ENCODE assay signal across 10 cellular contexts in genomic region chr16:17404903-17405691, GRCh38.
A peak's percentile ranks its signal among the peaks of the same experiment; 100 is the strongest.
DNase-seq lines count a peak whose midpoint lies in the region; ATAC-seq, FAIRE-seq and TF ChIP-seq lines count a peak whose summit lies in the region.
"Had no signal": no experiment of that assay in that cellular context is flagged by ENCODE, and none has a peak within 500 bp of the region (broad histone marks: within the 10 kb centered on the region; RNA-seq: fewer than 3 reads in every experiment).

No MANE protein-coding gene starts in this region.

- no peak overlapping the region for H2AFZ ChIP-seq in GM12878 (ENCODE audit: control insufficient read depth, low read depth, low read length)

- no peak overlapping the region for H3K9ac ChIP-seq in GM12878 (ENCODE audit: control insufficient read depth, insufficient read depth, low read length)

- BruUV-seq in GM12878 (replicated peaks; lab: Mats Ljungman, UMichigan): no TSS peak

- H4K20me1 ChIP-seq in GM12878 (ENCODE audit: control insufficient read depth, insufficient read depth): no peaks in the 10 kb centered on the region

- intact Hi-C loops in GM12878 (cut with micrococcal nuclease; ENCODE audit: unreplicated experiment) (loop anchor here (5.0 to 10.0 kb wide), 3 partner anchors 38 to 130 kb away; no protein-coding TSS in a partner anchor), right cardiac atrium (cut with DNase I) (loop anchor here in 1 of 4 donors (5.0 kb wide), 1 partner anchor 57 kb away; no protein-coding TSS in a partner anchor)

- TF ChIP-seq CTCF in GM12878 (IDR thresholded peaks at IDR 0.05 in 2 of 3, conservative IDR thresholded peaks at IDR 0.05 in 1 of 3; ENCODE audit: control insufficient read depth in 2 of 3, extremely low read depth in 1 of 3, insufficient read depth in 1 of 3, low read depth in 3 of 3, low read length in 3 of 3): no peak

- H3K4me1 Mint-ChIP-seq in activated naive CD4-positive, alpha-beta T cell treated with anti-CD3 and anti-CD28 coated beads, Interleukin-2, amount 10 ng/mL, durations not matched to agents 7 days and 5 days: peaks cover 13% of the 10 kb centered on the region

- H3K27me3 Mint-ChIP-seq in activated naive CD4-positive, alpha-beta T cell treated with anti-CD3 and anti-CD28 coated beads, Interleukin-2, amount 10 ng/mL, durations not matched to agents 7 days and 5 days: no peaks in the 10 kb centered on the region

- H3K4me3 ChIP-seq in GM12878 (no peak overlapping the region), right cardiac atrium (ENCODE audit: low read length) (no peak overlapping the region), skin epidermis (no peak overlapping the region)

- H3K36me3 Mint-ChIP-seq in activated naive CD4-positive, alpha-beta T cell treated with anti-CD3 and anti-CD28 coated beads, Interleukin-2, amount 10 ng/mL, durations not matched to agents 7 days and 5 days: peaks cover 27% of the 10 kb centered on the region

- in situ Hi-C loops in GM12878 (cut with MboI): no loop called here

- H3K27me3 ChIP-seq in GM12878 (replicated peaks in 1 of 2; ENCODE audit: control insufficient read depth in 2 of 2, insufficient read depth in 2 of 2, low read length in 1 of 2) (no peaks in the 10 kb centered on the region), right cardiac atrium (ENCODE audit: control insufficient read depth, insufficient read depth) (no peaks in the 10 kb centered on the region)

- SMC1A ChIA-PET in GM12878 (lab: Charles Lee; ENCODE audit: uncharacterized antibody, unreplicated experiment): interaction anchor here (0.8 to 6.3 kb wide), 4 partner anchors 11 to 103 kb away, joined by 3 to 30 read pairs (median 5); no protein-coding TSS in a partner anchor

- WGBS in GM12878 (ENCODE audit: insufficient coverage, insufficient replicate concordance, low lambda C conversion rate, missing lambda C conversion rate): 82% methylated on average over 24 of the region's 24 CpGs
- WGBS in right cardiac atrium: 50% methylated on average over 24 of the region's 24 CpGs

- no peak for ATAC-seq in GM12878
- ATAC-seq in right cardiac atrium: peak; percentile 93
- no peak for ATAC-seq in HG02938 (IDR thresholded peaks at IDR 0.05; ENCODE audit: unreplicated experiment)
- ATAC-seq in stimulated activated naive CD8-positive, alpha-beta T cell treated with anti-CD3 and anti-CD28 coated beads, Interleukin-15, Interleukin-2, amounts not matched to agents 100 U/mL and 50 U/mL, for 24 hours: no peak

- RAD21 ChIA-PET in GM12878 (lab: Charles Lee; ENCODE audit: unreplicated experiment): interaction anchor here (1.2 to 5.1 kb wide), 3 partner anchors 11 to 103 kb away, joined by 5 to 26 read pairs (median 11); no protein-coding TSS in a partner anchor

- no peak overlapping the region for H3K4me3 Mint-ChIP-seq in activated naive CD4-positive, alpha-beta T cell treated with anti-CD3 and anti-CD28 coated beads, Interleukin-2, amount 10 ng/mL, durations not matched to agents 7 days and 5 days

- TF ChIP-seq EP300 in GM12878 (IDR thresholded peaks at IDR 0.05; ENCODE audit: borderline replicate concordance in 1 of 2, control insufficient read depth in 1 of 2, low read depth in 2 of 2, low read length in 2 of 2): no peak

- FAIRE-seq in GM12878 (lab: Jason Lieb, UNC): no peak

- TF ChIP-seq RAD21 in GM12878 (IDR thresholded peaks at IDR 0.05; ENCODE audit: insufficient read depth, low read depth, low read length): no peak

- H3K27ac ChIP-seq in GM12878 (ENCODE audit: control insufficient read depth, insufficient read depth) (no peak overlapping the region), right cardiac atrium (ENCODE audit: low read length) (peak overlapping the region; percentile 84), skin epidermis (peak overlapping the region in 20 of 21 experiments; percentile 9 to 83 (median 63))

- CTCF ChIA-PET in GM12878 (lab: Yijun Ruan, JAX): interaction anchor here (1.6 to 1.7 kb wide), 2 partner anchors 45 to 62 kb away, joined by 3 to 9 read pairs; no protein-coding TSS in a partner anchor
- CTCF ChIA-PET in activated naive CD4-positive, alpha-beta T cell treated with anti-CD3 and anti-CD28 coated beads, Interleukin-2, amount 10 ng/mL, durations not matched to agents 7 days and 5 days (lab: Charles Lee): no interaction called here

- peak; percentile 87 for DNase-seq in H4 (ENCODE audit: low spot score)
- DNase-seq in GM12878 (ENCODE audit: low read depth, low spot score): no peak
- DNase-seq in right cardiac atrium: peak; percentile 91 to 94 (median 93)
- DNase-seq in activated naive CD4-positive, alpha-beta T cell treated with anti-CD3 and anti-CD28 coated beads, Interleukin-2, amount 10 ng/mL, durations not matched to agents 7 days and 5 days: no peak
- no peak for DNase-seq in NCI-H446 treated with DMSO at 0.1 percent for 48 hours (lab: John Stamatoyannopoulos, UW)
- no peak for DNase-seq in stimulated activated naive CD8-positive, alpha-beta T cell treated with anti-CD3 and anti-CD28 coated beads, Interleukin-15, Interleukin-2, amounts not matched to agents 100 U/mL and 50 U/mL, for 24 hours
- DNase-seq: kidney glomerular epithelial cell, NCI-H774 had no signal

- H3K9me3 Mint-ChIP-seq in activated naive CD4-positive, alpha-beta T cell treated with anti-CD3 and anti-CD28 coated beads, Interleukin-2, amount 10 ng/mL, durations not matched to agents 7 days and 5 days: peaks cover 2% of the 10 kb centered on the region

- POLR2A ChIA-PET in GM12878 (lab: Charles Lee): interaction anchor here (1.1 kb wide), 1 partner anchor 10 kb away, joined by 3 read pairs; no protein-coding TSS in a partner anchor

- no peaks in the 10 kb centered on the region for H3K36me3 ChIP-seq in GM12878 (ENCODE audit: control insufficient read depth in 2 of 2, insufficient read depth in 2 of 2, low read length in 1 of 2)

- no peak for TF ChIP-seq POLR2A in GM12878 (IDR thresholded peaks at IDR 0.05; ENCODE audit: low read depth, low read length)

- no peak overlapping the region for H3K4me2 ChIP-seq in GM12878 (ENCODE audit: control insufficient read depth, insufficient read depth)

- H3K27ac Mint-ChIP-seq in activated naive CD4-positive, alpha-beta T cell treated with anti-CD3 and anti-CD28 coated beads, Interleukin-2, amount 10 ng/mL, durations not matched to agents 7 days and 5 days: no peak overlapping the region

- no peaks in the 10 kb centered on the region for H3K79me2 ChIP-seq in GM12878 (ENCODE audit: control insufficient read depth, insufficient read depth, low read length)

- H3K9me3 ChIP-seq in GM12878 (replicated peaks; ENCODE audit: control insufficient read depth, insufficient read depth, low read length) (peaks cover 2% of the 10 kb centered on the region; the same call in 2 of the 3 replicates), right cardiac atrium (ENCODE audit: control insufficient read depth, low read length) (no peaks in the 10 kb centered on the region)

- H3K4me1 ChIP-seq in GM12878 (ENCODE audit: control insufficient read depth, insufficient read depth, low read length) (peaks cover 24% of the 10 kb centered on the region), right cardiac atrium (ENCODE audit: control insufficient read depth, insufficient read depth, low read length) (peaks cover 7% of the 10 kb centered on the region)

TF ChIP-seq in GM12878, 131 proteins besides CTCF, POLR2A, EP300 and RAD21:
- TF ChIP-seq NR2C2 (IDR thresholded peaks at IDR 0.05; ENCODE audit: borderline replicate concordance, control insufficient read depth, insufficient read length, low read depth) (no peak), ZBTB33 (IDR thresholded peaks at IDR 0.05) (0 out of 2 replicates have a peak, but pooled peaks have one; percentile 22)

Comparison
In these comparisons a context has a peak if more than half of its experiments do, and no peak if none do; other contexts are left out.
1. DNase-seq: peak in H4 (single experiment) and right cardiac atrium (3 of 3); none in GM12878 (single experiment), activated naive CD4-positive, alpha-beta T cell treated with anti-CD3 and anti-CD28 coated beads, Interleukin-2, amount 10 ng/mL, durations not matched to agents 7 days and 5 days (single experiment), NCI-H446 treated with DMSO at 0.1 percent for 48 hours (single experiment) and stimulated activated naive CD8-positive, alpha-beta T cell treated with anti-CD3 and anti-CD28 coated beads, Interleukin-15, Interleukin-2, amounts not matched to agents 100 U/mL and 50 U/mL, for 24 hours (single experiment).
2. ATAC-seq: peak in right cardiac atrium (2 of 2); none in GM12878 (single experiment), HG02938 (single experiment) and stimulated activated naive CD8-positive, alpha-beta T cell treated with anti-CD3 and anti-CD28 coated beads, Interleukin-15, Interleukin-2, amounts not matched to agents 100 U/mL and 50 U/mL, for 24 hours (single experiment).